In genomic region chr6:75377386-75377785, GRCh38 we compare ENCODE assay signal across 1 cellular context.
TF ChIP-seq lines count a peak whose summit lies in the region.

No MANE protein-coding gene starts in this region.

TF ChIP-seq in H1, 55 proteins besides CTCF, POLR2A, EP300 and RAD21:
- TF ChIP-seq RXRA (IDR thresholded peaks at IDR 0.05; ENCODE audit: insufficient read depth, low read depth, low read length) (no peak), JUND (IDR thresholded peaks at IDR 0.05; ENCODE audit: low read length) (no peak)
